Comparison of ENCODE assay signal across 1 cellular context in the genomic region with DNA sequence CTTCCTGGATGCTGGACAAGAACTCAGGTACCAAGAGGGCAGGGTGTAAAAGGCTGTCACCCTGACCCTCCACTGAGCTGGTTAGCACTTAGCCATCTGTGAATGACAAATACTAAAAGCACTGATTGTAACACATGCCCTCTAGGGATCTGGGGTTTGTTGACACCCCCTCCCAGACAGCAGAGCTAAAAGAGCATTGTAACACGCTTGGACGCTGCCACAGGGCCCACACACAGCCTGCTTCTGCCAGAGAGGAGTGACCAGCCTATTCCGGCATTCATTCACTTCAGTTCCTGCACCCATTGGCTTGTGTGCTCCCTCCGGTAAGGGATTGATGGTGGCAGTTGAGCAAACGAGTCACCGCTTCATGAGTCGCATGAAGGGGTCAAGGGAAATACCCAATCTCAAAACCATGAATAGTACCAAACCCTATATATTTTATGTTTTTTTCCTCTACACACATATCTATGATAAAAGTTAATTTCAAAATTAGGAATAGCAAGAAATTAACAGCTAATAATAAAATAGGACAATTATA.
TF ChIP-seq lines count a peak whose summit lies in the region.

No MANE protein-coding gene starts in this region.

TF ChIP-seq in IMR-90, 13 proteins besides CTCF, POLR2A, EP300 and RAD21 (continued from another document):
- TF ChIP-seq MXI1 (IDR thresholded peaks at IDR 0.05; ENCODE audit: borderline replicate concordance, low read depth, low read length), result no peak
- TF ChIP-seq BHLHE40 (IDR thresholded peaks at IDR 0.05; ENCODE audit: low read depth, low read length), result no peak
- TF ChIP-seq SMC3 (IDR thresholded peaks at IDR 0.05; ENCODE audit: low read depth, low read length), result no peak
- TF ChIP-seq, protein P1, sequence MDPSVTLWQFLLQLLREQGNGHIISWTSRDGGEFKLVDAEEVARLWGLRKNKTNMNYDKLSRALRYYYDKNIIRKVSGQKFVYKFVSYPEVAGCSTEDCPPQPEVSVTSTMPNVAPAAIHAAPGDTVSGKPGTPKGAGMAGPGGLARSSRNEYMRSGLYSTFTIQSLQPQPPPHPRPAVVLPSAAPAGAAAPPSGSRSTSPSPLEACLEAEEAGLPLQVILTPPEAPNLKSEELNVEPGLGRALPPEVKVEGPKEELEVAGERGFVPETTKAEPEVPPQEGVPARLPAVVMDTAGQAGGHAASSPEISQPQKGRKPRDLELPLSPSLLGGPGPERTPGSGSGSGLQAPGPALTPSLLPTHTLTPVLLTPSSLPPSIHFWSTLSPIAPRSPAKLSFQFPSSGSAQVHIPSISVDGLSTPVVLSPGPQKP (IDR thresholded peaks at IDR 0.05; ENCODE audit: borderline replicate concordance, low read depth, low read length), result no peak
- no peak for TF ChIP-seq MAZ (IDR thresholded peaks at IDR 0.05; ENCODE audit: borderline replicate concordance, low read depth, low read length)
- no peak for TF ChIP-seq RFX5 (IDR thresholded peaks at IDR 0.05; ENCODE audit: low read depth, low read length)
- TF ChIP-seq MAFK (IDR thresholded peaks at IDR 0.05; ENCODE audit: low read depth, low read length), result no peak
- TF ChIP-seq CEBPB (IDR thresholded peaks at IDR 0.05; ENCODE audit: low read depth, low read length), result no peak
- TF ChIP-seq, protein P2, sequence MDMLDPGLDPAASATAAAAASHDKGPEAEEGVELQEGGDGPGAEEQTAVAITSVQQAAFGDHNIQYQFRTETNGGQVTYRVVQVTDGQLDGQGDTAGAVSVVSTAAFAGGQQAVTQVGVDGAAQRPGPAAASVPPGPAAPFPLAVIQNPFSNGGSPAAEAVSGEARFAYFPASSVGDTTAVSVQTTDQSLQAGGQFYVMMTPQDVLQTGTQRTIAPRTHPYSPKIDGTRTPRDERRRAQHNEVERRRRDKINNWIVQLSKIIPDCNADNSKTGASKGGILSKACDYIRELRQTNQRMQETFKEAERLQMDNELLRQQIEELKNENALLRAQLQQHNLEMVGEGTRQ (IDR thresholded peaks at IDR 0.05; ENCODE audit: low read depth, low read length), result no peak
- TF ChIP-seq FOS (IDR thresholded peaks at IDR 0.05; ENCODE audit: low read depth, low read length), result no peak
- TF ChIP-seq CHD1 (IDR thresholded peaks at IDR 0.05; ENCODE audit: low read depth, low read length), result no peak
